Comparison of ENCODE assay signal across 11 cellular contexts in genomic region chr6:44489912-44490604, GRCh38.
A peak's percentile ranks its signal among the peaks of the same experiment; 100 is the strongest.
DNase-seq lines count a peak whose midpoint lies in the region; ATAC-seq and TF ChIP-seq lines count a peak whose summit lies in the region.
"Had no signal": no experiment of that assay in that cellular context is flagged by ENCODE, and none has a peak within 500 bp of the region (broad histone marks: within the 10 kb centered on the region; RNA-seq: fewer than 3 reads in every experiment).

No MANE protein-coding gene starts in this region.

- intact Hi-C loops in PC-9 (cut with micrococcal nuclease; ENCODE audit: unreplicated experiment), result no loop called here

- H3K27me3 ChIP-seq in ACC112 (ENCODE audit: insufficient read depth, low read length) (no peaks in the 10 kb centered on the region), PC-9 (ENCODE audit: insufficient read depth, low read depth) (no peaks in the 10 kb centered on the region), muscle layer of colon (ENCODE audit: control insufficient read depth in 1 of 2, insufficient read depth in 2 of 2, low read length in 2 of 2) (no peaks in the 10 kb centered on the region)

- TSS peak; percentile 79 for BruUV-seq in PC-9 (replicated peaks; lab: Mats Ljungman, UMichigan)

- H3K27ac ChIP-seq in ACC112 (ENCODE audit: low read depth, low read length) (peak overlapping the region; percentile 90), PC-9 (peak overlapping the region; percentile 85), epithelial cell of prostate (peak overlapping the region; percentile 94), muscle layer of colon (ENCODE audit: low read depth, low read length) (peak overlapping the region; percentile 12), caudate nucleus (ENCODE audit: low read depth, low read length) (no peak overlapping the region)

- peak overlapping the region; percentile 79 for H3K4me2 ChIP-seq in PC-9

- H3K9ac ChIP-seq in muscle layer of colon (ENCODE audit: low read length), result no peak overlapping the region

- H4K20me1 ChIP-seq in PC-9 (ENCODE audit: insufficient read depth), result no peaks in the 10 kb centered on the region

- H2AFZ ChIP-seq in ACC112 (ENCODE audit: low read length, unreplicated experiment) (peak overlapping the region; percentile 76), PC-9 (peak overlapping the region; percentile 76)

- TF ChIP-seq CTCF in PC-9 (conservative IDR thresholded peaks at IDR 0.05), result no peak

- POLR2A ChIA-PET in PC-9 (lab: Charles Lee; ENCODE audit: unreplicated experiment), result interaction anchor here (0.5 to 0.7 kb wide), 4 partner anchors 12 to 1433 kb away, joined by 3 to 5 read pairs (median 5); no protein-coding TSS in a partner anchor

- DNase-seq in PC-9 (peak; percentile 47 to 86), epithelial cell of prostate (ENCODE audit: low read depth, low spot score) (peak; percentile 80), SIG-M5 (lab: John Stamatoyannopoulos, UW) (no peak), caudate nucleus (lab: John Stamatoyannopoulos, UW) (no peak)
- DNase-seq: activated CD4-positive, alpha-beta memory T cell treated with anti-CD3 and anti-CD28 coated beads for 36 hours; CD4-positive, CD25-positive, alpha-beta regulatory T cell; Kasumi-1 had no signal

- H3F3A ChIP-seq in PC-9 (ENCODE audit: insufficient read depth, low read depth), result peaks cover 18% of the 10 kb centered on the region; the same call in 1 of the 2 replicates

- no peaks in the 10 kb centered on the region for H3K9me2 ChIP-seq in PC-9 (ENCODE audit: insufficient read depth)

- no peaks in the 10 kb centered on the region for H3K79me2 ChIP-seq in ACC112 (ENCODE audit: control insufficient read depth, insufficient read depth, low read length, unreplicated experiment)
- H3K79me2 ChIP-seq in PC-9 (ENCODE audit: low read depth), result no peaks in the 10 kb centered on the region

- ATAC-seq in GM21390 (IDR thresholded peaks at IDR 0.05; ENCODE audit: unreplicated experiment) (no peak), HG03460 (IDR thresholded peaks at IDR 0.05; ENCODE audit: unreplicated experiment) (no peak)

- CTCF ChIA-PET in PC-9 (lab: Charles Lee), result interaction anchor here (0.5 to 1.7 kb wide), 3 partner anchors 14 to 612 kb away, joined by 3 to 10 read pairs (median 4); no protein-coding TSS in a partner anchor

- H3K4me3 ChIP-seq in ACC112 (ENCODE audit: low read depth, low read length), result peak overlapping the region; percentile 63
- peak overlapping the region; percentile 38; the same call in 1 of the 2 replicates for H3K4me3 ChIP-seq in PC-9
- H3K4me3 ChIP-seq in muscle layer of colon (ENCODE audit: low read depth in 1 of 2, low read length in 2 of 2), result peak overlapping the region in 1 of 2 donors; percentile 2

- H3K4me1 ChIP-seq in ACC112 (ENCODE audit: control insufficient read depth, insufficient read depth, low read length, unreplicated experiment) (peaks cover 39% of the 10 kb centered on the region), PC-9 (replicated peaks; ENCODE audit: insufficient read depth) (peaks cover 38% of the 10 kb centered on the region), muscle layer of colon (ENCODE audit: insufficient read depth, low read length) (peaks cover 7% of the 10 kb centered on the region)

- H3K9me3 ChIP-seq in PC-9 (ENCODE audit: insufficient read depth, low read depth), result no peaks in the 10 kb centered on the region
- H3K9me3 ChIP-seq in muscle layer of colon (ENCODE audit: low read length), result no peaks in the 10 kb centered on the region

- H3K36me3 ChIP-seq in ACC112 (ENCODE audit: insufficient read depth, low read length) (no peaks in the 10 kb centered on the region), PC-9 (ENCODE audit: low read depth) (no peaks in the 10 kb centered on the region), muscle layer of colon (ENCODE audit: insufficient read depth, low read length) (no peaks in the 10 kb centered on the region)

Comparison
In these comparisons a context has a peak if more than half of its experiments do, and no peak if none do; other contexts are left out.
1. DNase-seq: peak in PC-9 (2 of 2) and epithelial cell of prostate (single experiment); none in SIG-M5 (single experiment) and caudate nucleus (0 of 61).